1 cellular context compared by ENCODE assay signal in the genomic region with DNA sequence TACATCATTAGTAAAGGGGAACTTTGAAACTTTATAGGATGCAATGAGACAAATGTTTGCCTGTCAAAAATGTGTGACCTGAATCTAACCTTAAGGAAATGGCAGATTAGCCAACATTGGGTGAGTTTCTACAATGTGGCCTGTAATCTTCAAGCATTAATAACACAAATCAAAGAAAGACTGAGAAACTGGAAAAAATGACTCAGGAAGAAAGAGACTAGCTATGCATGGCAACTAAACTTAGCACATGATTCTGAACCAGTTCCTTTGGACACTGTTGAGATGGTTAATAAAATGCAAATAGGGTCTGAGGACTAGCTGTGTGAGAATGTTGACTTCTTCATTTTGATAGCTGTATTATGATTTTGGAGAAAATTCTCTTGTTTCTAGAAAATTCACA.
TF ChIP-seq lines count a peak whose summit lies in the region.

No MANE protein-coding gene starts in this region.

TF ChIP-seq in GM12878, 131 proteins besides CTCF, POLR2A, EP300 and RAD21:
- TF ChIP-seq, protein P1, sequence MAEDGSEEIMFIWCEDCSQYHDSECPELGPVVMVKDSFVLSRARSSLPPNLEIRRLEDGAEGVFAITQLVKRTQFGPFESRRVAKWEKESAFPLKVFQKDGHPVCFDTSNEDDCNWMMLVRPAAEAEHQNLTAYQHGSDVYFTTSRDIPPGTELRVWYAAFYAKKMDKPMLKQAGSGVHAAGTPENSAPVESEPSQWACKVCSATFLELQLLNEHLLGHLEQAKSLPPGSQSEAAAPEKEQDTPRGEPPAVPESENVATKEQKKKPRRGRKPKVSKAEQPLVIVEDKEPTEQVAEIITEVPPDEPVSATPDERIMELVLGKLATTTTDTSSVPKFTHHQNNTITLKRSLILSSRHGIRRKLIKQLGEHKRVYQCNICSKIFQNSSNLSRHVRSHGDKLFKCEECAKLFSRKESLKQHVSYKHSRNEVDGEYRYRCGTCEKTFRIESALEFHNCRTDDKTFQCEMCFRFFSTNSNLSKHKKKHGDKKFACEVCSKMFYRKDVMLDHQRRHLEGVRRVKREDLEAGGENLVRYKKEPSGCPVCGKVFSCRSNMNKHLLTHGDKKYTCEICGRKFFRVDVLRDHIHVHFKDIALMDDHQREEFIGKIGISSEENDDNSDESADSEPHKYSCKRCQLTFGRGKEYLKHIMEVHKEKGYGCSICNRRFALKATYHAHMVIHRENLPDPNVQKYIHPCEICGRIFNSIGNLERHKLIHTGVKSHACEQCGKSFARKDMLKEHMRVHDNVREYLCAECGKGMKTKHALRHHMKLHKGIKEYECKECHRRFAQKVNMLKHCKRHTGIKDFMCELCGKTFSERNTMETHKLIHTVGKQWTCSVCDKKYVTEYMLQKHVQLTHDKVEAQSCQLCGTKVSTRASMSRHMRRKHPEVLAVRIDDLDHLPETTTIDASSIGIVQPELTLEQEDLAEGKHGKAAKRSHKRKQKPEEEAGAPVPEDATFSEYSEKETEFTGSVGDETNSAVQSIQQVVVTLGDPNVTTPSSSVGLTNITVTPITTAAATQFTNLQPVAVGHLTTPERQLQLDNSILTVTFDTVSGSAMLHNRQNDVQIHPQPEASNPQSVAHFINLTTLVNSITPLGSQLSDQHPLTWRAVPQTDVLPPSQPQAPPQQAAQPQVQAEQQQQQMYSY (CRISPR knock-in tag; IDR thresholded peaks at IDR 0.05), result no peak
- TF ChIP-seq POLR2AphosphoS2 (IDR thresholded peaks at IDR 0.05; ENCODE audit: low read depth, low read length) (no peak), SUZ12 (IDR thresholded peaks at IDR 0.05; ENCODE audit: unreplicated experiment) (no peak), DPF2 (IDR thresholded peaks at IDR 0.05) (no peak), ZNF207 (IDR thresholded peaks at IDR 0.05; ENCODE audit: borderline replicate concordance) (no peak), SMARCA5 (IDR thresholded peaks at IDR 0.05) (no peak)
- TF ChIP-seq, protein P2, sequence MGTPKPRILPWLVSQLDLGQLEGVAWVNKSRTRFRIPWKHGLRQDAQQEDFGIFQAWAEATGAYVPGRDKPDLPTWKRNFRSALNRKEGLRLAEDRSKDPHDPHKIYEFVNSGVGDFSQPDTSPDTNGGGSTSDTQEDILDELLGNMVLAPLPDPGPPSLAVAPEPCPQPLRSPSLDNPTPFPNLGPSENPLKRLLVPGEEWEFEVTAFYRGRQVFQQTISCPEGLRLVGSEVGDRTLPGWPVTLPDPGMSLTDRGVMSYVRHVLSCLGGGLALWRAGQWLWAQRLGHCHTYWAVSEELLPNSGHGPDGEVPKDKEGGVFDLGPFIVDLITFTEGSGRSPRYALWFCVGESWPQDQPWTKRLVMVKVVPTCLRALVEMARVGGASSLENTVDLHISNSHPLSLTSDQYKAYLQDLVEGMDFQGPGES (IDR thresholded peaks at IDR 0.05), result no peak
